Comparison of ENCODE assay signal across 9 cellular contexts in genomic region chr17:2048805-2049204, GRCh38. TPM values are rescaled to one million over a fixed set of nuclear protein-coding genes. Genes with fewer than 3 reads are reported as not detected.
A peak's percentile ranks its signal among the peaks of the same experiment; 100 is the strongest.
DNase-seq lines count a peak whose midpoint lies in the region; ATAC-seq, FAIRE-seq and TF ChIP-seq lines count a peak whose summit lies in the region.
"Had no signal": no experiment of that assay in that cellular context is flagged by ENCODE, and none has a peak within 500 bp of the region (broad histone marks: within the 10 kb centered on the region; RNA-seq: fewer than 3 reads in every experiment).

No MANE protein-coding gene starts in this region.

- H3K4me3 Mint-ChIP-seq in T-cell = peak overlapping the region; percentile 60 to 68 (median 67)

- no peak overlapping the region for H3K27ac Mint-ChIP-seq in T-cell

- FAIRE-seq in GM12891 (lab: Jason Lieb, UNC) (peak; percentile 9), GM12892 (lab: Jason Lieb, UNC) (no peak)

- peaks cover 21 to 27% (median 25%) of the 10 kb centered on the region in 3 donors for H3K4me1 Mint-ChIP-seq in T-cell

- no peak for TF ChIP-seq CTCF in epithelial cell of proximal tubule (conservative IDR thresholded peaks at IDR 0.05; ENCODE audit: low read depth, low read length)

- TF ChIP-seq POLR2A in GM12891 (IDR thresholded peaks at IDR 0.05; ENCODE audit: low read depth, low read length) (no peak), GM12892 (IDR thresholded peaks at IDR 0.05; ENCODE audit: low read depth, low read length) (no peak)

- CTCF ChIA-PET in T-cell (lab: Charles Lee) = no interaction called here

- peak overlapping the region; percentile 66 for H3K4me3 ChIP-seq in epithelial cell of proximal tubule (ENCODE audit: low read depth, low read length)
- peak overlapping the region; percentile 69 for H3K4me3 ChIP-seq in skeletal muscle cell (ENCODE audit: low read depth, low read length)

- H3K9me3 Mint-ChIP-seq in T-cell = no peaks in the 10 kb centered on the region

- H3K27me3 Mint-ChIP-seq in T-cell = no peaks in the 10 kb centered on the region

- ATAC-seq in T-cell (replicated peaks in 1 of 4) = no peak
- ATAC-seq in HG02970 (IDR thresholded peaks at IDR 0.05; ENCODE audit: low FRiP score, unreplicated experiment) = no peak

- POLR2A ChIA-PET in T-cell (lab: Charles Lee) = no interaction called here

- no peak for DNase-seq in GM12891 (ENCODE audit: insufficient read length, low spot score)
- no peak for DNase-seq in T-cell
- DNase-seq in epithelial cell of proximal tubule (ENCODE audit: low read depth) = no peak
- no peak for DNase-seq in skeletal muscle cell (ENCODE audit: low read depth)
- no peak for DNase-seq in retina
- no peak for DNase-seq in NAMALWA (ENCODE audit: low spot score)
- DNase-seq in GM12892 (ENCODE audit: insufficient read length) = no peak
- DNase-seq: transverse colon had no signal

- no peaks in the 10 kb centered on the region for H3K36me3 Mint-ChIP-seq in T-cell

TF ChIP-seq in GM12891, 5 proteins besides CTCF, POLR2A, EP300 and RAD21:
- TF ChIP-seq TAF1 (IDR thresholded peaks at IDR 0.05; ENCODE audit: low read depth, low read length) = no peak
- TF ChIP-seq POU2F2 (IDR thresholded peaks at IDR 0.05; ENCODE audit: low read depth, low read length) = no peak
- TF ChIP-seq SPI1 (IDR thresholded peaks at IDR 0.05; ENCODE audit: low read depth, low read length) = no peak
- TF ChIP-seq POLR2AphosphoS5 (IDR thresholded peaks at IDR 0.05; ENCODE audit: low read depth, low read length) = no peak
- TF ChIP-seq PAX5 (IDR thresholded peaks at IDR 0.05; ENCODE audit: insufficient read depth, low read length, severe bottlenecking) = no peak

RNA-seq across cellular contexts. Expression of gene HIC1, which starts 6.1 kb away (rescaled TPM):
- polyA plus RNA-seq in GM12891 (2012; ENCODE audit: low read depth, missing spikeins) = 47.4 TPM
- total RNA-seq in T-cell (10 to 100 TPM in 1 of 5 donors, 1 to 10 TPM in 4; 3.2 to 12.3 (median 8.4) TPM), epithelial cell of proximal tubule (2.7 and 4.1 TPM in 2 replicates)
- polyA plus RNA-seq in GM12892 (2012; ENCODE audit: missing spikeins) = 8.3 TPM

RNA-seq across cellular contexts. Expression of gene OVCA2, which starts 7.0 kb away (rescaled TPM):
- polyA plus RNA-seq in GM12891 (2012; ENCODE audit: low read depth, missing spikeins) = 35.2 TPM
- 10 to 100 TPM; 31.0 to 36.8 (median 31.8) TPM for total RNA-seq in T-cell
- 55.4 and 60.9 TPM in 2 replicates for total RNA-seq in epithelial cell of proximal tubule
- 19.0 TPM for polyA plus RNA-seq in GM12892 (2012; ENCODE audit: missing spikeins)

RNA-seq across cellular contexts. Expression of gene DPH1, which starts 18.9 kb away (rescaled TPM):
- 16.2 TPM for polyA plus RNA-seq in GM12891 (2012; ENCODE audit: low read depth, missing spikeins)
- total RNA-seq in T-cell (100 to 1,000 TPM in 2 of 5 donors, 10 to 100 TPM in 3; 84.6 to 116 (median 94.2) TPM), epithelial cell of proximal tubule (30.8 and 33.1 TPM in 2 replicates)
- 16.9 TPM for polyA plus RNA-seq in GM12892 (2012; ENCODE audit: missing spikeins)

RNA-seq across cellular contexts. Expression of gene RTN4RL1, which starts 23.7 kb away (rescaled TPM):
- 0.03 TPM for polyA plus RNA-seq in GM12891 (2012; ENCODE audit: low read depth, missing spikeins)
- total RNA-seq in T-cell = 1 to 10 TPM in 2 of 5 donors, under 1 TPM in 3; 0.43 to 1.1 (median 0.63) TPM
- not detected in 2 replicates for total RNA-seq in epithelial cell of proximal tubule
- not detected for polyA plus RNA-seq in GM12892 (2012; ENCODE audit: missing spikeins)
